17 cellular contexts compared by ENCODE assay signal in the genomic region with DNA sequence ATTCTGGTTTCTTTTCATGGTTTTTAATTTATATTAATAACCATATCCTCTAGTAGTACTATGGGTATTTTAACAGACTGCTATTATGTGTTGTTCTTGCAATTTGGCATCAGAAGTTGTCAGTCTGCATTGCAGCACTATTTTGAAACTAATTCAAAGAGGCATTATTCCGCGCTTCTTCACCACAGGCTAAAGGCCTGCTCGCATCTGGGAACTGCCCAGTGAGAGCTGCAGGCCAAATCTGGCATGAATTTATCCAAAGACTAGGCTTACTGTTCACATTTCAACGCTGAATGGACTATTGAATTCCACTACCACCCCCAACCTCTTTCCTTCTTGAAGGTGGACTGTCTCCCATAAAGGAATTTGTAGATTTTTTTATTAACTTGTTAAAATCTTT.
"Had no signal": no experiment of that assay in that cellular context is flagged by ENCODE, and none has a peak within 500 bp of the region (broad histone marks: within the 10 kb centered on the region; RNA-seq: fewer than 3 reads in every experiment).

No MANE protein-coding gene starts in this region.

- H3K9me3 ChIP-seq: ascending aorta, mucosa of descending colon, pancreas, right atrium auricular region, transverse colon had no signal

- H3K4me1 ChIP-seq: ascending aorta, pancreas, right atrium auricular region, transverse colon had no signal

- DNase-seq: activated effector memory CD4-positive, alpha-beta T cell treated with Interleukin-2 at 50 U/mL for 16 hours; activated naive CD8-positive, alpha-beta T cell treated with anti-CD3 and anti-CD28 coated beads, Interleukin-2, amount 10 ng/mL, durations not matched to agents 7 days and 5 days; activated T-cell treated with anti-CD3 and anti-CD28 coated beads, Interleukin-2, amount 50 U/mL, for 24 hours; effector CD4-positive, alpha-beta T cell; immature natural killer cell; left colon; mucosa of descending colon; naive thymus-derived CD8-positive, alpha-beta T cell; SIG-M5; small intestine; transverse colon had no signal

- H3K27ac ChIP-seq: ascending aorta, epithelial cell of prostate, pancreas, right atrium auricular region, transverse colon had no signal

- FAIRE-seq: colon, pancreas, small intestine had no signal

- H3K27me3 ChIP-seq: ascending aorta, pancreas, right atrium auricular region, transverse colon had no signal

- H3K4me3 ChIP-seq: ascending aorta, mucosa of descending colon, pancreas, right atrium auricular region, transverse colon had no signal

- H3K36me3 ChIP-seq: ascending aorta, pancreas, right atrium auricular region, transverse colon had no signal

- ATAC-seq: activated CD4-positive, CD25-positive, alpha-beta regulatory T cell treated with anti-CD3 and anti-CD28 coated beads, Interleukin-2, amount 50 U/mL, for 24 hours; left colon; mucosa of descending colon; naive thymus-derived CD8-positive, alpha-beta T cell had no signal
